14 cellular contexts compared by ENCODE assay signal in the genomic region with DNA sequence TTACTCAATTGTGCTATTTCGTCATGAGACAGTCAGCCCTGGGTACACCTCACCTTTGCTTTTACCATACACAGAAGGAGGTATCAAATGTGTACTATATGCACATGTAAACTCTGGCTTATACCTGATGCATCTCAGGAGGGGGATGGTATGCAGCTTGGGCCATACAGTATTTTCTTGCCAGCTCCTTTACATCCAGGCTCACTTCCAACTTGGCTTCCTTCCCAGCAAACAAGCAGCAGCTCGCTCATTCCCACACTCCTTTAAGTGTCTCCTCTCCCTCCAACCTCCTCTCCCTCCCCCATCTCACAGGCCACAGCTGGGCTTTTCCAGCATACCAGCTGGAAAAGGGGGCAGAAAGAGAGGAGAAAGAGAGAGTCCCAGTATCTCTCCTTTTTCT. TPM values are rescaled to one million over a fixed set of nuclear protein-coding genes. Genes with fewer than 3 reads are reported as not detected.
DNase-seq lines count a peak whose midpoint lies in the region; ATAC-seq, FAIRE-seq and TF ChIP-seq lines count a peak whose summit lies in the region.
"Had no signal": no experiment of that assay in that cellular context is flagged by ENCODE, and none has a peak within 500 bp of the region (broad histone marks: within the 10 kb centered on the region; RNA-seq: fewer than 3 reads in every experiment).

No MANE protein-coding gene starts in this region.

- CTCF ChIA-PET in HEK293 (lab: Yijun Ruan, JAX): interaction anchor here (0.6 to 1.5 kb wide), 4 partner anchors 10 to 303 kb away, joined by 3 to 4 read pairs (median 4); a partner anchor contains a TSS

- H3K4me1 ChIP-seq in HEK293 (ENCODE audit: control insufficient read depth, insufficient read depth, low read length): peaks cover 3% of the 10 kb centered on the region; the same call in 1 of the 2 replicates
- H3K4me1 ChIP-seq: esophagus muscularis mucosa, right atrium auricular region, testis had no signal

- no peaks in the 10 kb centered on the region for H3K27me3 ChIP-seq in bronchial epithelial cell (ENCODE audit: control insufficient read depth, insufficient read depth, low read length)
- H3K27me3 ChIP-seq: right atrium auricular region, testis had no signal

- H3K27me3 Mint-ChIP-seq in natural killer cell (ENCODE audit: low read depth in 2 of 2): peaks cover 10 to 23% of the 10 kb centered on the region in 2 donors

- POLR2A ChIA-PET in HEK293 (lab: Yijun Ruan, JAX): interaction anchor here (0.6 kb wide), 2 partner anchors 10 to 16 kb away, joined by 5 read pairs; a partner anchor contains a TSS

- no peaks in the 10 kb centered on the region for H3K36me3 Mint-ChIP-seq in natural killer cell

- H3K4me3 ChIP-seq in HEK293 (ENCODE audit: low read depth, low read length) (no peak overlapping the region), bronchial epithelial cell (ENCODE audit: low read depth, low read length) (no peak overlapping the region), retinal pigment epithelial cell (ENCODE audit: low read length) (no peak overlapping the region)
- H3K4me3 ChIP-seq: esophagus muscularis mucosa, right atrium auricular region, testis had no signal

- ATAC-seq in GM21390 (IDR thresholded peaks at IDR 0.05; ENCODE audit: unreplicated experiment) (no peak), natural killer cell (no peak)
- ATAC-seq: activated T-cell treated with anti-CD3 and anti-CD28 coated beads, Interleukin-2, amount 50 U/mL, for 72 hours had no signal

- no peak for FAIRE-seq in bronchial epithelial cell (lab: Jason Lieb, UNC)

- no peaks in the 10 kb centered on the region for H3K9me3 Mint-ChIP-seq in natural killer cell
- H3K9me3 Mint-ChIP-seq: activated T-cell treated with anti-CD3 and anti-CD28 coated beads, Interleukin-2, amount 50 U/mL, for 72 hours; central memory CD8-positive, alpha-beta T cell had no signal

- intact Hi-C loops in natural killer cell (cut with micrococcal nuclease): no loop called here

- H3K4me1 Mint-ChIP-seq in natural killer cell: peaks cover 17 to 31% of the 10 kb centered on the region in 2 donors

- no peaks in the 10 kb centered on the region for H3K9me3 ChIP-seq in HEK293 (ENCODE audit: control insufficient read depth, insufficient read depth, low read depth, low read length)
- H3K9me3 ChIP-seq: esophagus muscularis mucosa, right atrium auricular region, testis had no signal

- H3K4me3 Mint-ChIP-seq in natural killer cell: no peak overlapping the region
- H3K4me3 Mint-ChIP-seq: activated T-cell treated with anti-CD3 and anti-CD28 coated beads, Interleukin-2, amount 50 U/mL, for 72 hours; central memory CD8-positive, alpha-beta T cell had no signal

- no peak overlapping the region for H3K27ac Mint-ChIP-seq in natural killer cell
- H3K27ac Mint-ChIP-seq: activated T-cell treated with anti-CD3 and anti-CD28 coated beads, Interleukin-2, amount 50 U/mL, for 72 hours had no signal

- H3K36me3 ChIP-seq in HEK293 (ENCODE audit: control insufficient read depth in 2 of 2, insufficient read depth in 1 of 2, low read length in 2 of 2): no peaks in the 10 kb centered on the region
- H3K36me3 ChIP-seq in bronchial epithelial cell (ENCODE audit: control insufficient read depth, insufficient read depth, low read length): no peaks in the 10 kb centered on the region
- H3K36me3 ChIP-seq: esophagus muscularis mucosa, right atrium auricular region had no signal

- H3K27ac ChIP-seq in HEK293 (ENCODE audit: extremely low read depth, low read depth, low read length): no peak overlapping the region
- H3K27ac ChIP-seq: esophagus muscularis mucosa, right atrium auricular region, testis had no signal

- TF ChIP-seq CTCF in HEK293 (tag by site-specific recombination; IDR thresholded peaks at IDR 0.05): no peak
- no peak for TF ChIP-seq CTCF in bronchial epithelial cell (IDR thresholded peaks at IDR 0.05; ENCODE audit: insufficient read depth, low read length, severe bottlenecking)
- no peak for TF ChIP-seq CTCF in retinal pigment epithelial cell (conservative IDR thresholded peaks at IDR 0.05; ENCODE audit: low read depth, low read length)
- no peak for TF ChIP-seq CTCF in natural killer cell (IDR thresholded peaks at IDR 0.05)

- peak; percentile 65 for DNase-seq in NCI-H2227 (lab: John Stamatoyannopoulos, UW; ENCODE audit: unreplicated experiment)
- DNase-seq in bronchial epithelial cell (ENCODE audit: low read depth): peak; percentile 99
- DNase-seq in retinal pigment epithelial cell (ENCODE audit: low read depth): peak; percentile 89
- no peak for DNase-seq in SHP77 treated with DMSO at 0.1 percent for 48 hours (lab: John Stamatoyannopoulos, UW)
- no peak for DNase-seq in natural killer cell
- DNase-seq: activated CD4-positive, CD25-positive, alpha-beta regulatory T cell treated with anti-CD3 and anti-CD28 coated beads, Interleukin-2, amount 50 U/mL, for 72 hours; activated T-cell treated with anti-CD3 and anti-CD28 coated beads, Interleukin-2, amount 50 U/mL, for 72 hours; Kasumi-1; testis had no signal

TF ChIP-seq in HEK293, 187 proteins besides CTCF, POLR2A, EP300 and RAD21 (continues in another document):
- TF ChIP-seq EGR2 (tag by site-specific recombination; IDR thresholded peaks at IDR 0.05; ENCODE audit: low read depth) (peak; percentile 27; the same call in 1 of the 2 replicates), ZNF664 (tag by site-specific recombination; IDR thresholded peaks at IDR 0.05) (peak; percentile 78), SCRT2 (tag by site-specific recombination; IDR thresholded peaks at IDR 0.05) (peak; percentile 80), PRDM1 (tag by site-specific recombination; IDR thresholded peaks at IDR 0.05) (peak; percentile 69), OSR2 (tag by site-specific recombination; IDR thresholded peaks at IDR 0.05) (0 out of 2 replicates have a peak, but pooled peaks have one; percentile 19), MZF1 (tag by site-specific recombination; IDR thresholded peaks at IDR 0.05; ENCODE audit: borderline replicate concordance) (0 out of 2 replicates have a peak, but pooled peaks have one; percentile 30), SCRT1 (tag by site-specific recombination; IDR thresholded peaks at IDR 0.05; ENCODE audit: borderline replicate concordance) (0 out of 2 replicates have a peak, but pooled peaks have one; percentile 17), ZNF843 (tag by site-specific recombination; IDR thresholded peaks at IDR 0.05) (no peak)
- TF ChIP-seq, protein P1, sequence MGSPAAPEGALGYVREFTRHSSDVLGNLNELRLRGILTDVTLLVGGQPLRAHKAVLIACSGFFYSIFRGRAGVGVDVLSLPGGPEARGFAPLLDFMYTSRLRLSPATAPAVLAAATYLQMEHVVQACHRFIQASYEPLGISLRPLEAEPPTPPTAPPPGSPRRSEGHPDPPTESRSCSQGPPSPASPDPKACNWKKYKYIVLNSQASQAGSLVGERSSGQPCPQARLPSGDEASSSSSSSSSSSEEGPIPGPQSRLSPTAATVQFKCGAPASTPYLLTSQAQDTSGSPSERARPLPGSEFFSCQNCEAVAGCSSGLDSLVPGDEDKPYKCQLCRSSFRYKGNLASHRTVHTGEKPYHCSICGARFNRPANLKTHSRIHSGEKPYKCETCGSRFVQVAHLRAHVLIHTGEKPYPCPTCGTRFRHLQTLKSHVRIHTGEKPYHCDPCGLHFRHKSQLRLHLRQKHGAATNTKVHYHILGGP (tag by site-specific recombination; IDR thresholded peaks at IDR 0.05): no peak
- TF ChIP-seq, protein P2, sequence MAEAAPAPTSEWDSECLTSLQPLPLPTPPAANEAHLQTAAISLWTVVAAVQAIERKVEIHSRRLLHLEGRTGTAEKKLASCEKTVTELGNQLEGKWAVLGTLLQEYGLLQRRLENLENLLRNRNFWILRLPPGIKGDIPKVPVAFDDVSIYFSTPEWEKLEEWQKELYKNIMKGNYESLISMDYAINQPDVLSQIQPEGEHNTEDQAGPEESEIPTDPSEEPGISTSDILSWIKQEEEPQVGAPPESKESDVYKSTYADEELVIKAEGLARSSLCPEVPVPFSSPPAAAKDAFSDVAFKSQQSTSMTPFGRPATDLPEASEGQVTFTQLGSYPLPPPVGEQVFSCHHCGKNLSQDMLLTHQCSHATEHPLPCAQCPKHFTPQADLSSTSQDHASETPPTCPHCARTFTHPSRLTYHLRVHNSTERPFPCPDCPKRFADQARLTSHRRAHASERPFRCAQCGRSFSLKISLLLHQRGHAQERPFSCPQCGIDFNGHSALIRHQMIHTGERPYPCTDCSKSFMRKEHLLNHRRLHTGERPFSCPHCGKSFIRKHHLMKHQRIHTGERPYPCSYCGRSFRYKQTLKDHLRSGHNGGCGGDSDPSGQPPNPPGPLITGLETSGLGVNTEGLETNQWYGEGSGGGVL (tag by site-specific recombination; IDR thresholded peaks at IDR 0.05): peak; percentile 88
- TF ChIP-seq, protein P3, sequence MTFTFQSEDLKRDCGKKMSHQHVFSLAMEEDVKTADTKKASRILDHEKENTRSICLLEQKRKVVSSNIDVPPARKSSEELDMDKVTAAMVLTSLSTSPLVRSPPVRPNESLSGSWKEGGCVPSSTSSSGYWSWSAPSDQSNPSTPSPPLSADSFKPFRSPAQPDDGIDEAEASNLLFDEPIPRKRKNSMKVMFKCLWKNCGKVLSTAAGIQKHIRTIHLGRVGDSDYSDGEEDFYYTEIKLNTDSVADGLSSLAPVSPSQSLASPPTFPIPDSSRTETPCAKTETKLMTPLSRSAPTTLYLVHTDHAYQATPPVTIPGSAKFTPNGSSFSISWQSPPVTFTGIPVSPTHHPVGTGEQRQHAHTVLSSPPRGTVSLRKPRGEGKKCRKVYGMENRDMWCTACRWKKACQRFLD (tag by site-specific recombination; IDR thresholded peaks at IDR 0.05): no peak

RNA-seq across cellular contexts. Expression of a gene that starts 9.6 kb away (rescaled TPM):
- total RNA-seq in bronchial epithelial cell (not detected in 2 replicates), natural killer cell (not detected)
- total RNA-seq: activated T-cell treated with anti-CD3 and anti-CD28 coated beads, Interleukin-2, amount 50 U/mL, for 72 hours; esophagus muscularis mucosa had no signal

RNA-seq across cellular contexts. Expression of a gene that starts 49.6 kb away (rescaled TPM):
- total RNA-seq in bronchial epithelial cell (7.4 and 9.9 TPM in 2 replicates), natural killer cell (10 to 100 TPM; 18.7 to 25.6 (median 22.8) TPM)

Comparison
In these comparisons a context has a peak if more than half of its experiments do, and no peak if none do; other contexts are left out.
1. DNase-seq: peak in NCI-H2227 (single experiment), bronchial epithelial cell (single experiment) and retinal pigment epithelial cell (single experiment); none in SHP77 treated with DMSO at 0.1 percent for 48 hours (single experiment) and natural killer cell (single experiment).